Comparison of ENCODE assay signal across 8 cellular contexts in genomic region chrX:123732679-123733363, GRCh38. TPM values are rescaled to one million over a fixed set of nuclear protein-coding genes. Genes with fewer than 3 reads are reported as not detected.
DNase-seq lines count a peak whose midpoint lies in the region; ATAC-seq and TF ChIP-seq lines count a peak whose summit lies in the region.

Gene THOC2, minus strand, starts transcription at chrX:123733052. Its CDS starts 30 bp downstream, at chrX:123733022.

- H3K4me1 Mint-ChIP-seq in activated naive CD8-positive, alpha-beta T cell treated with anti-CD3 and anti-CD28 coated beads, Interleukin-2, amount 50 U/mL, for 24 hours: peaks cover 37% of the 10 kb centered on the region

- H3K4me3 Mint-ChIP-seq in activated naive CD8-positive, alpha-beta T cell treated with anti-CD3 and anti-CD28 coated beads, Interleukin-2, amount 50 U/mL, for 24 hours: peak within 1 kb of the TSS; percentile 90

- TF ChIP-seq POLR2A in tibial nerve (IDR thresholded peaks at IDR 0.05): peak; percentile 30 to 55

- DNase-seq in NCI-H1105 treated with DMSO at 0.1 percent for 48 hours (lab: John Stamatoyannopoulos, UW) (peak; percentile 85), SW 1271 (lab: John Stamatoyannopoulos, UW) (peak; percentile 22 to 72), cardiac muscle cell (ENCODE audit: low read depth in 1 of 2, low spot score in 1 of 2) (peak; percentile 79 to 90), tibial nerve (ENCODE audit: low spot score in 2 of 2) (peak; percentile 73 to 83)
- peak; percentile 77 for DNase-seq in activated naive CD8-positive, alpha-beta T cell treated with anti-CD3 and anti-CD28 coated beads, Interleukin-2, amount 50 U/mL, for 24 hours

- peak within 1 kb of the TSS; percentile 85 for H3K27ac ChIP-seq in cardiac muscle cell
- H3K27ac ChIP-seq in parathyroid adenoma: peak within 1 kb of the TSS; percentile 80
- H3K27ac ChIP-seq in tibial nerve: peak within 1 kb of the TSS; percentile 46 to 93 (median 71)

- H3K27ac Mint-ChIP-seq in activated naive CD8-positive, alpha-beta T cell treated with anti-CD3 and anti-CD28 coated beads, Interleukin-2, amount 50 U/mL, for 24 hours: peak within 1 kb of the TSS; percentile 91

- H3K9me3 Mint-ChIP-seq in activated naive CD8-positive, alpha-beta T cell treated with anti-CD3 and anti-CD28 coated beads, Interleukin-2, amount 50 U/mL, for 24 hours: no peaks in the 10 kb centered on the region

- no peaks in the 10 kb centered on the region for H3K27me3 Mint-ChIP-seq in activated naive CD8-positive, alpha-beta T cell treated with anti-CD3 and anti-CD28 coated beads, Interleukin-2, amount 50 U/mL, for 24 hours

- H3K27me3 ChIP-seq in cardiac muscle cell: no peaks in the 10 kb centered on the region
- H3K27me3 ChIP-seq in parathyroid adenoma (ENCODE audit: control insufficient read depth, insufficient read depth, low read length): no peaks in the 10 kb centered on the region
- no peaks in the 10 kb centered on the region for H3K27me3 ChIP-seq in tibial nerve

- H3K4me2 ChIP-seq in parathyroid adenoma (ENCODE audit: low read length): peak within 1 kb of the TSS; percentile 69

- peak within 1 kb of the TSS; percentile 82 for H3K4me3 ChIP-seq in cardiac muscle cell
- H3K4me3 ChIP-seq in parathyroid adenoma (ENCODE audit: low read depth, low read length): peak within 1 kb of the TSS; percentile 79
- peak within 1 kb of the TSS; percentile 50 to 80 (median 66) for H3K4me3 ChIP-seq in tibial nerve

- TF ChIP-seq CTCF in GM12872 (IDR thresholded peaks at IDR 0.05; ENCODE audit: insufficient read depth, low read depth, low read length) (peak; percentile 30; the same call in 1 of the 3 replicates), cardiac muscle cell (IDR thresholded peaks at IDR 0.05; ENCODE audit: low read depth, low read length) (peak; percentile 37), parathyroid adenoma (IDR thresholded peaks at IDR 0.05) (peak; percentile 31), tibial nerve (IDR thresholded peaks at IDR 0.05) (peak; percentile 11 to 66 (median 32))

- no peaks in the 10 kb centered on the region for H3K9me3 ChIP-seq in cardiac muscle cell (ENCODE audit: low read depth)
- no peaks in the 10 kb centered on the region for H3K9me3 ChIP-seq in parathyroid adenoma (ENCODE audit: control insufficient read depth, low read length)
- no peaks in the 10 kb centered on the region for H3K9me3 ChIP-seq in tibial nerve

- peak within 1 kb of the TSS; percentile 37 for H3K9ac ChIP-seq in parathyroid adenoma

- H3K4me1 ChIP-seq in cardiac muscle cell (ENCODE audit: low read depth): no peaks in the 10 kb centered on the region
- no peaks in the 10 kb centered on the region for H3K4me1 ChIP-seq in parathyroid adenoma
- H3K4me1 ChIP-seq in tibial nerve: peaks cover 0 to 21% (median 0%) of the 10 kb centered on the region in 4 donors

- TF ChIP-seq EP300 in tibial nerve (IDR thresholded peaks at IDR 0.05): peak in 1 of 2 donors; percentile 84

- H2AFZ ChIP-seq in parathyroid adenoma: peak within 1 kb of the TSS; percentile 80

- H3K79me2 ChIP-seq in parathyroid adenoma: peaks cover 13% of the 10 kb centered on the region

- WGBS in tibial nerve, 2 donors: 1 to 57% methylated on average over 18 to 48 of the region's 48 CpGs

- H3K36me3 Mint-ChIP-seq in activated naive CD8-positive, alpha-beta T cell treated with anti-CD3 and anti-CD28 coated beads, Interleukin-2, amount 50 U/mL, for 24 hours (ENCODE audit: low read depth): peaks cover 7% of the 10 kb centered on the region

- peak; percentile 86 for ATAC-seq in HG02642 (IDR thresholded peaks at IDR 0.05; ENCODE audit: poor library complexity, unreplicated experiment)
- peak; percentile 90 for ATAC-seq in activated naive CD8-positive, alpha-beta T cell treated with anti-CD3 and anti-CD28 coated beads, Interleukin-2, amount 50 U/mL, for 24 hours

- H3K36me3 ChIP-seq in cardiac muscle cell (peaks cover 2% of the 10 kb centered on the region), parathyroid adenoma (ENCODE audit: control insufficient read depth, insufficient read depth, low read length) (no peaks in the 10 kb centered on the region), tibial nerve (no peaks in the 10 kb centered on the region)

RNA-seq across cellular contexts. Expression of gene THOC2, which starts in this region (rescaled TPM):
- total RNA-seq in cardiac muscle cell (33.2 and 60.2 TPM in 2 replicates), tibial nerve (10 to 100 TPM; 74.4 to 93.3 (median 85.6) TPM)
- polyA plus RNA-seq in cardiac muscle cell: 64.3 and 85.1 TPM in 2 replicates

Comparison
In these comparisons a context has a peak if more than half of its experiments do, and no peak if none do; other contexts are left out.
1. Peak in every context shown above with its lines: DNase-seq, ATAC-seq, H3K4me3 ChIP-seq and H3K27ac ChIP-seq.